In the genomic region with DNA sequence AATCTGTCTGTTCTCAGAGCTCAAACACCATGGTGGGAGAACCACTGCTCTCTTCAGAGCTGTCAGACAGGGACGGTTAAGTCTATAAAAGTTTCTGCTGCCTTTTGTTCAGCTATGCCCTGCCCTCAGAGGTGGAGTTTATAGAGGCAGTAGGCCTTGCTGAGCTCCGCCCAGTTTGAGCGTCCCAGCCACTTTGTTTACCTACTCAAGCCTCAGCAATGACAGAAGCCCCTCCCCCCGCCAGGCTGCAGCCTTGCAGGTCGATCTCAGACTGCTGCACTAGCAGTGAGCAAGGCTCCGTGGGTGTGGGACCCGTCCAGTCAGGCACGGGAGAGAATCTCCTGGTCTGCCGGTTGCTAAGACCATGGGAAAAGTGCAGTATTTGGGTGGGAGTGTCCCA, we compare ENCODE assay signal across 6 cellular contexts. TPM values are rescaled to one million over a fixed set of nuclear protein-coding genes. Genes with fewer than 3 reads are reported as not detected.
"Had no signal": no experiment of that assay in that cellular context is flagged by ENCODE, and none has a peak within 500 bp of the region (broad histone marks: within the 10 kb centered on the region; RNA-seq: fewer than 3 reads in every experiment).

No MANE protein-coding gene starts in this region.

RNA-seq across cellular contexts. Expression of a gene that starts 32.0 kb away (rescaled TPM):
- total RNA-seq: activated B cell treated with CpG ODN at 0.5 μM for 24 hours; activated CD8-positive, alpha-beta T cell treated with anti-CD3 and anti-CD28 coated beads for 36 hours; activated T-cell treated with anti-CD3 and anti-CD28 coated beads, Interleukin-2, amount 50 U/mL, for 4 hours; bronchial epithelial cell; T-cell; T-helper 2 cell treated with Interferon-gamma antibody and Interleukin-4, amounts not matched to agents 100 ng/mL and 5 ng/mL, for 36 hours had no signal
